ENCODE assay signal across 1 cellular context in genomic region chr6:3023663-3024483, GRCh38.
TF ChIP-seq lines count a peak whose summit lies in the region.

No MANE protein-coding gene starts in this region.

TF ChIP-seq in K562, 482 proteins besides CTCF, POLR2A, EP300 and RAD21 (continued from another document and continues in another):
- TF ChIP-seq MITF (IDR thresholded peaks at IDR 0.05) (peak; percentile 93), CTBP1 (IDR thresholded peaks at IDR 0.05; ENCODE audit: borderline replicate concordance) (peak; percentile 93), KLF1 (tag; IDR thresholded peaks at IDR 0.05) (peak; percentile 99), SIX5 (IDR thresholded peaks at IDR 0.05; ENCODE audit: borderline replicate concordance in 1 of 2, insufficient read depth in 1 of 2, low read depth in 1 of 2, low read length in 2 of 2) (no peak), ZNF512 (tag; IDR thresholded peaks at IDR 0.05) (no peak), RBM39 (optimal IDR thresholded peaks at IDR 0.05; ENCODE audit: low read depth, low read length) (no peak), ATF3 (IDR thresholded peaks at IDR 0.05) (peak; percentile 81), ATF3 (CRISPR knock-in tag; conservative IDR thresholded peaks at IDR 0.05) (no peak; the same call in none of the 2 replicates), BCLAF1 (IDR thresholded peaks at IDR 0.05; ENCODE audit: borderline replicate concordance in 1 of 2, control insufficient read depth in 1 of 2, low read depth in 2 of 2, low read length in 1 of 2) (peak in 1 of 2 experiments; percentile 16; a peak in 1 of 4 replicates), XRCC5 (IDR thresholded peaks at IDR 0.05; ENCODE audit: low read depth, low read length) (peak; percentile 56; the same call in 1 of the 2 replicates), CBX5 (IDR thresholded peaks at IDR 0.05; ENCODE audit: borderline replicate concordance, low read depth) (no peak; the same call in 1 of the 2 replicates), BACH1 (tag; IDR thresholded peaks at IDR 0.05) (peak; percentile 74), THAP7 (CRISPR knock-in tag; IDR thresholded peaks at IDR 0.05) (no peak), CBFA2T2 (conservative IDR thresholded peaks at IDR 0.05) (no peak; the same call in 1 of the 2 replicates), ZKSCAN3 (CRISPR knock-in tag; IDR thresholded peaks at IDR 0.05) (no peak), TFAM (CRISPR knock-in tag; conservative IDR thresholded peaks at IDR 0.05) (no peak), MCM5 (IDR thresholded peaks at IDR 0.05; ENCODE audit: low read depth) (no peak), POLR2H (tag; IDR thresholded peaks at IDR 0.05; ENCODE audit: low read depth) (peak; percentile 91), PATZ1 (CRISPR knock-in tag; IDR thresholded peaks at IDR 0.05; ENCODE audit: borderline replicate concordance) (no peak), FIP1L1 (IDR thresholded peaks at IDR 0.05; ENCODE audit: low read depth, low read length, poor library complexity, severe bottlenecking) (no peak), ZNF764 (CRISPR knock-in tag; IDR thresholded peaks at IDR 0.05; ENCODE audit: low read depth) (no peak), ARHGAP35 (IDR thresholded peaks at IDR 0.05; ENCODE audit: partially characterized antibody) (no peak), CSDE1 (IDR thresholded peaks at IDR 0.05) (no peak; a peak in 2 of 4 replicates), ZNF584 (CRISPR knock-in tag; IDR thresholded peaks at IDR 0.05; ENCODE audit: low read depth) (peak; percentile 75), HMGXB4 (CRISPR knock-in tag; IDR thresholded peaks at IDR 0.05) (no peak; the same call in 1 of the 2 replicates), HCFC1 (IDR thresholded peaks at IDR 0.05; ENCODE audit: low read depth, low read length) (no peak), ARID1B (IDR thresholded peaks at IDR 0.05) (peak; percentile 86), MBD1 (CRISPR knock-in tag; IDR thresholded peaks at IDR 0.05) (no peak), NFE2L1 (tag; IDR thresholded peaks at IDR 0.05; ENCODE audit: borderline replicate concordance, low read depth) (peak; percentile 49; the same call in 1 of the 2 replicates), ELF4 (CRISPR knock-in tag; IDR thresholded peaks at IDR 0.05) (no peak), BRF1 (IDR thresholded peaks at IDR 0.05; ENCODE audit: borderline replicate concordance, extremely low read depth, insufficient read length) (no peak), ZNF224 (CRISPR knock-in tag; IDR thresholded peaks at IDR 0.05) (0 out of 2 replicates have a peak, but pooled peaks have one; percentile 56), SOX6 (IDR thresholded peaks at IDR 0.05) (peak; percentile 93), KAT2B (IDR thresholded peaks at IDR 0.05; ENCODE audit: low read depth, low read length) (no peak), FOXA3 (CRISPR knock-in tag; conservative IDR thresholded peaks at IDR 0.05 in 1 of 2, IDR thresholded peaks at IDR 0.05 in 1 of 2) (no peak; a peak in 1 of 4 replicates), FOS (IDR thresholded peaks at IDR 0.05; ENCODE audit: extremely low read depth, insufficient read length) (peak; percentile 24), NFYB (IDR thresholded peaks at IDR 0.05; ENCODE audit: extremely low read depth, insufficient read length) (no peak), ZNF561 (CRISPR knock-in tag; conservative IDR thresholded peaks at IDR 0.05) (no peak), CEBPB (tag; IDR thresholded peaks at IDR 0.05) (no peak), FOXK2 (conservative IDR thresholded peaks at IDR 0.05 in 1 of 2, IDR thresholded peaks at IDR 0.05 in 1 of 2; ENCODE audit: low read depth in 2 of 2) (peak; percentile 49 to 71; a peak in 3 of 4 replicates), ZBTB1 (CRISPR knock-in tag; IDR thresholded peaks at IDR 0.05; ENCODE audit: borderline replicate concordance, low read depth) (peak; percentile 55; the same call in 1 of the 2 replicates), THRAP3 (IDR thresholded peaks at IDR 0.05; ENCODE audit: borderline replicate concordance) (0 out of 2 replicates have a peak, but pooled peaks have one; percentile 24), ARID3A (IDR thresholded peaks at IDR 0.05; ENCODE audit: borderline replicate concordance, low read depth, low read length) (0 out of 2 replicates have a peak, but pooled peaks have one; percentile 40), ZBED1 (IDR thresholded peaks at IDR 0.05) (peak; percentile 40; the same call in 1 of the 2 replicates), SIRT6 (IDR thresholded peaks at IDR 0.05; ENCODE audit: low read depth, low read length) (no peak), ZNF785 (CRISPR knock-in tag; IDR thresholded peaks at IDR 0.05) (no peak), ZNF263 (CRISPR knock-in tag; IDR thresholded peaks at IDR 0.05; ENCODE audit: borderline replicate concordance) (peak; percentile 94), STAT5A (IDR thresholded peaks at IDR 0.05; ENCODE audit: borderline replicate concordance, low read length) (peak; percentile 41; the same call in 1 of the 2 replicates), CREM (IDR thresholded peaks at IDR 0.05; ENCODE audit: low read depth) (peak; percentile 92), ELK1 (CRISPR knock-in tag; IDR thresholded peaks at IDR 0.05) (no peak)
